Comparison of ENCODE assay signal across 10 cellular contexts in the genomic region with DNA sequence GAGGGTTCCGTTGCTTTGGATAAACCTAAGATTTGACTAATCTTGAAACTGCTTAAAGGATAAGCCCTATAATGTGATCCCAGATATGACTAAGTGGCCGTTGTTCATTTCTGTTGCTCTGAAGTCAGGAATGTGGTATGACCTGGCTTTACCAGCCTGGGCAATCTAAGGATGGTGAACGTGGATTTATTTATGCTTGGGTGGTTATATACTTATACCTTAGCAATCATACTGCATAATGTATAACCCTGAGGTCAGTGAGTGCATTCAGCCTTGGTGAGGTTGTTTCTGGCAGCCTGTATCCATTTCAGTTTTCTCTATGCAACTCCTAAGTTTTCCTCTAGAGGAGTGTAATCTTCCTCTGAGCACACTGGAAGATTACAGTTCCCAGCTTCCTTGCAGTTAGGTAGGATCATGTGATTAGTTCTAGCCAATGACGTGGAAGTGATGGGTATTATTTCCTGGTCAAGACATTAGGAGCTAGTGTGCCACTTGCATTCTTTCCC. TPM values are rescaled to one million over a fixed set of nuclear protein-coding genes. Genes with fewer than 3 reads are reported as not detected.
DNase-seq lines count a peak whose midpoint lies in the region; ATAC-seq, FAIRE-seq and TF ChIP-seq lines count a peak whose summit lies in the region.
"Had no signal": no experiment of that assay in that cellular context is flagged by ENCODE, and none has a peak within 500 bp of the region (broad histone marks: within the 10 kb centered on the region; RNA-seq: fewer than 3 reads in every experiment).

No MANE protein-coding gene starts in this region.

- 73% methylated on average over 4 of the region's 4 CpGs for WGBS in esophagus muscularis mucosa

- TF ChIP-seq POLR2A in H54 (IDR thresholded peaks at IDR 0.05; ENCODE audit: low read depth, low read length) (no peak), esophagus muscularis mucosa (IDR thresholded peaks at IDR 0.05; ENCODE audit: low read depth) (no peak)

- DNase-seq in H54 (ENCODE audit: insufficient read length, low spot score) (peak; percentile 22), fibroblast of mammary gland (ENCODE audit: low read depth) (peak; percentile 51), esophagus muscularis mucosa (ENCODE audit: extremely low spot score) (no peak), NCI-H2081 treated with DMSO at 0.1 percent for 48 hours (lab: John Stamatoyannopoulos, UW) (no peak), GM19239 (ENCODE audit: insufficient read length, low spot score) (no peak)
- no peak for DNase-seq in stimulated activated CD4-positive, alpha-beta T cell treated with anti-CD3 and anti-CD28 coated beads, Interleukin-12 subunit alpha, Interleukin-12 subunit beta, amount 100 ng/mL, for 4 hours
- DNase-seq: islet precursor cell, NCI-H510A had no signal

- TF ChIP-seq EP300 in esophagus muscularis mucosa (IDR thresholded peaks at IDR 0.05) = no peak

- H3K36me3 ChIP-seq in esophagus muscularis mucosa = no peaks in the 10 kb centered on the region

- FAIRE-seq in H54 (lab: Jason Lieb, UNC) (peak; percentile 98), GM19239 (lab: Jason Lieb, UNC) (no peak)

- TF ChIP-seq CTCF in 22Rv1 (IDR thresholded peaks at IDR 0.05) (peak; percentile 13; the same call in 1 of the 2 replicates), fibroblast of mammary gland (conservative IDR thresholded peaks at IDR 0.05; ENCODE audit: control insufficient read depth, insufficient read depth, low read depth, low read length) (peak; percentile 32), esophagus muscularis mucosa (IDR thresholded peaks at IDR 0.05) (peak in 1 of 3 experiments; percentile 6)

- H3K4me3 ChIP-seq in fibroblast of mammary gland (ENCODE audit: control insufficient read depth, low read depth, low read length) = no peak overlapping the region
- no peak overlapping the region for H3K4me3 ChIP-seq in esophagus muscularis mucosa

- ATAC-seq in SK-N-SH treated with all-trans-retinoic acid at 6 μM for 48 hours = peak; percentile 76

- H3K4me1 ChIP-seq in esophagus muscularis mucosa = peaks cover 18 to 30% (median 27%) of the 10 kb centered on the region in 4 donors

- intact Hi-C loops in esophagus muscularis mucosa (cut with DNase I) = no loop called here

- no peaks in the 10 kb centered on the region for H3K27me3 ChIP-seq in esophagus muscularis mucosa

- peak overlapping the region; percentile 72 for H3K27ac ChIP-seq in 22Rv1
- H3K27ac ChIP-seq in esophagus muscularis mucosa (replicated peaks in 1 of 4) = peak overlapping the region in 1 of 4 donors; percentile 47

- no peaks in the 10 kb centered on the region for H3K9me3 ChIP-seq in esophagus muscularis mucosa

TF ChIP-seq in SK-N-SH treated with all-trans-retinoic acid at 6 μM for 48 hours, 23 proteins besides CTCF, POLR2A, EP300 and RAD21:
- TF ChIP-seq PPARA (CRISPR knock-in tag; IDR thresholded peaks at IDR 0.05; ENCODE audit: borderline replicate concordance) (no peak), PATZ1 (CRISPR knock-in tag; IDR thresholded peaks at IDR 0.05; ENCODE audit: borderline replicate concordance) (no peak), GLIS3 (CRISPR knock-in tag; IDR thresholded peaks at IDR 0.05) (no peak), CSDC2 (CRISPR knock-in tag; IDR thresholded peaks at IDR 0.05) (no peak), CSRNP3 (CRISPR knock-in tag; IDR thresholded peaks at IDR 0.05) (no peak), SNAI2 (CRISPR knock-in tag; IDR thresholded peaks at IDR 0.05) (no peak), ZNF70 (CRISPR knock-in tag; IDR thresholded peaks at IDR 0.05) (no peak), RARB (CRISPR knock-in tag; IDR thresholded peaks at IDR 0.05) (no peak), ZC3H10 (CRISPR knock-in tag; IDR thresholded peaks at IDR 0.05) (no peak), CREB5 (CRISPR knock-in tag; IDR thresholded peaks at IDR 0.05; ENCODE audit: low read depth) (no peak), ESRRG (CRISPR knock-in tag; IDR thresholded peaks at IDR 0.05) (no peak), ZNF8 (CRISPR knock-in tag; IDR thresholded peaks at IDR 0.05) (no peak), ZFP3 (CRISPR knock-in tag; IDR thresholded peaks at IDR 0.05) (no peak), OSR1 (CRISPR knock-in tag; IDR thresholded peaks at IDR 0.05) (no peak), ARNTL (CRISPR knock-in tag; IDR thresholded peaks at IDR 0.05; ENCODE audit: borderline replicate concordance, low read depth) (no peak), TOX (CRISPR knock-in tag; IDR thresholded peaks at IDR 0.05; ENCODE audit: borderline replicate concordance) (no peak), TCF4 (CRISPR knock-in tag; IDR thresholded peaks at IDR 0.05; ENCODE audit: borderline replicate concordance) (no peak), ZFP30 (CRISPR knock-in tag; IDR thresholded peaks at IDR 0.05) (no peak), BACH2 (CRISPR knock-in tag; IDR thresholded peaks at IDR 0.05; ENCODE audit: borderline replicate concordance) (no peak)

RNA-seq across cellular contexts. Expression of gene FTO, which starts 41.9 kb away (rescaled TPM):
- 100 to 1,000 TPM; 101 to 121 (median 112) TPM for total RNA-seq in esophagus muscularis mucosa

RNA-seq across cellular contexts. Expression of gene RPGRIP1L, which starts 42.1 kb away (rescaled TPM):
- total RNA-seq in esophagus muscularis mucosa = 1 to 10 TPM; 2.3 to 4.3 (median 4.0) TPM

Comparison
In these comparisons a context has a peak if more than half of its experiments do, and no peak if none do; other contexts are left out.
1. DNase-seq: peak in H54 (single experiment) and fibroblast of mammary gland (single experiment); none in esophagus muscularis mucosa (single experiment), stimulated activated CD4-positive, alpha-beta T cell treated with anti-CD3 and anti-CD28 coated beads, Interleukin-12 subunit alpha, Interleukin-12 subunit beta, amount 100 ng/mL, for 4 hours (single experiment), NCI-H2081 treated with DMSO at 0.1 percent for 48 hours (single experiment) and GM19239 (single experiment).